ENCODE assay signal across 28 cellular contexts in genomic region chr6:80021591-80021990, GRCh38.
"Had no signal": no experiment of that assay in that cellular context is flagged by ENCODE, and none has a peak within 500 bp of the region (broad histone marks: within the 10 kb centered on the region; RNA-seq: fewer than 3 reads in every experiment).

No MANE protein-coding gene starts in this region.

- H3K27me3 Mint-ChIP-seq: activated CD4-positive, alpha-beta memory T cell treated with anti-CD3 and anti-CD28 coated beads, Interleukin-2, amount 10 ng/mL, durations not matched to agents 7 days and 5 days; activated CD4-positive, alpha-beta T cell treated with anti-CD3 and anti-CD28 coated beads, Interleukin-2, amount 10 ng/mL, durations not matched to agents 7 days and 5 days; activated naive CD8-positive, alpha-beta T cell; activated T-helper 17 cell treated with anti-CD3 and anti-CD28 coated beads, Interleukin-2, amount 50 U/mL, for 72 hours; T-cell had no signal

- ATAC-seq: activated T-helper 17 cell treated with anti-CD3 and anti-CD28 coated beads, Interleukin-2, amount 50 U/mL, for 72 hours; Panc1; Right ventricle myocardium inferior; T-cell had no signal

- DNase-seq: activated CD4-positive, alpha-beta memory T cell treated with anti-CD3 and anti-CD28 coated beads, Interleukin-2, amount 10 ng/mL, durations not matched to agents 7 days and 5 days; activated CD4-positive, alpha-beta T cell treated with anti-CD3 and anti-CD28 coated beads, Interleukin-2, amount 10 ng/mL, durations not matched to agents 7 days and 5 days; activated CD4-positive, CD25-positive, alpha-beta regulatory T cell; activated gamma-delta T cell; activated naive CD4-positive, alpha-beta T cell treated with anti-CD3 and anti-CD28 coated beads for 36 hours; activated T-cell treated with anti-CD3 and anti-CD28 coated beads for 4 hours; activated T-cell treated with anti-CD3 and anti-CD28 coated beads, Interleukin-2, amount 50 U/mL, for 48 hours; brain microvascular endothelial cell; MG63; MV-4-11; NCI-H1092 treated with DMSO at 0.1 percent for 48 hours; NCI-H1436; NCI-H1694 treated with DMSO at 0.1 percent for 48 hours; NCI-H2029 treated with DMSO at 0.1 percent for 48 hours; NCI-H345; NCI-H510A; NCI-H526 treated with DMSO at 0.1 percent for 48 hours; NCI-H82; OCI-M1; RPMI8226; SJCRH30; T-cell; T-helper 2 cell; T1000 had no signal

- H3K36me3 Mint-ChIP-seq: activated naive CD8-positive, alpha-beta T cell; T-cell had no signal

- H3K4me1 Mint-ChIP-seq: activated CD4-positive, alpha-beta memory T cell treated with anti-CD3 and anti-CD28 coated beads, Interleukin-2, amount 10 ng/mL, durations not matched to agents 7 days and 5 days; activated CD4-positive, alpha-beta T cell treated with anti-CD3 and anti-CD28 coated beads, Interleukin-2, amount 10 ng/mL, durations not matched to agents 7 days and 5 days; activated T-helper 17 cell treated with anti-CD3 and anti-CD28 coated beads, Interleukin-2, amount 50 U/mL, for 72 hours had no signal

- H3K9me3 Mint-ChIP-seq: activated CD4-positive, alpha-beta memory T cell treated with anti-CD3 and anti-CD28 coated beads, Interleukin-2, amount 10 ng/mL, durations not matched to agents 7 days and 5 days; activated CD4-positive, alpha-beta T cell treated with anti-CD3 and anti-CD28 coated beads, Interleukin-2, amount 10 ng/mL, durations not matched to agents 7 days and 5 days; activated naive CD4-positive, alpha-beta T cell treated with anti-CD3 and anti-CD28 coated beads for 36 hours; activated T-helper 17 cell treated with anti-CD3 and anti-CD28 coated beads, Interleukin-2, amount 50 U/mL, for 72 hours; T-cell had no signal

- H3K4me3 Mint-ChIP-seq: activated CD4-positive, alpha-beta memory T cell treated with anti-CD3 and anti-CD28 coated beads, Interleukin-2, amount 10 ng/mL, durations not matched to agents 7 days and 5 days; activated CD4-positive, alpha-beta T cell treated with anti-CD3 and anti-CD28 coated beads, Interleukin-2, amount 10 ng/mL, durations not matched to agents 7 days and 5 days; activated naive CD4-positive, alpha-beta T cell treated with anti-CD3 and anti-CD28 coated beads for 36 hours; activated naive CD8-positive, alpha-beta T cell; activated T-helper 17 cell treated with anti-CD3 and anti-CD28 coated beads, Interleukin-2, amount 50 U/mL, for 72 hours; T-cell had no signal

- H3K27ac Mint-ChIP-seq: activated CD4-positive, alpha-beta memory T cell treated with anti-CD3 and anti-CD28 coated beads, Interleukin-2, amount 10 ng/mL, durations not matched to agents 7 days and 5 days; activated CD4-positive, alpha-beta T cell treated with anti-CD3 and anti-CD28 coated beads, Interleukin-2, amount 10 ng/mL, durations not matched to agents 7 days and 5 days; activated naive CD4-positive, alpha-beta T cell treated with anti-CD3 and anti-CD28 coated beads for 36 hours; activated naive CD8-positive, alpha-beta T cell; activated T-helper 17 cell treated with anti-CD3 and anti-CD28 coated beads, Interleukin-2, amount 50 U/mL, for 72 hours; T-cell had no signal
